Comparison of ENCODE assay signal across 36 cellular contexts in the genomic region with DNA sequence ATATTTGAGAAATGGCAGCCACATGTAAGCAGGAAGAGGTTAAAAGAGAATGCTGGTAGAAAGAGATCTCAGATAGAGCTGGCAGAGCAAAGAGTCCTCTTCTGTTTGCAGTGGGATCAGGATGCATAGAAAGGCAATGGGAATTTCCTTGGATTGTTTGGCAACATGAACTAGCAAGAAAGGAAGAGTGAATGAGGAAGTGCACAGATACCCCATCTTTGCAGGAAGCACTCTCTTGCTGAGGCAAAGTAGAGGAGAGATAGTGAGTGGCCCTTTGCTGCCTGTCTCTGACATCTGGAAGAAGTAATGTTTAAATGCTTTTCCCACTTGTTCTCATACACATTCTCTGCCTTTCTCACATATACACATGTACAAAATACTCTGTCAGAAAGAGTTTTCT.
"Had no signal": no experiment of that assay in that cellular context is flagged by ENCODE, and none has a peak within 500 bp of the region (broad histone marks: within the 10 kb centered on the region; RNA-seq: fewer than 3 reads in every experiment).

No MANE protein-coding gene starts in this region.

- H3K4me1 Mint-ChIP-seq: activated B cell treated with CpG ODN at 0.5 μM for 24 hours; activated CD8-positive, alpha-beta memory T cell treated with anti-CD3 and anti-CD28 coated beads, Interleukin-2, amount 10 ng/mL, durations not matched to agents 7 days and 5 days; activated naive CD8-positive, alpha-beta T cell treated with anti-CD3 and anti-CD28 coated beads, Interleukin-2, amount 10 ng/mL, durations not matched to agents 7 days and 5 days; central memory CD8-positive, alpha-beta T cell; endodermal cell; T-helper 17 cell had no signal

- H3K36me3 ChIP-seq: brain microvascular endothelial cell had no signal

- H3K27me3 Mint-ChIP-seq: activated B cell treated with CpG ODN at 0.5 μM for 24 hours; activated CD4-positive, alpha-beta memory T cell treated with anti-CD3 and anti-CD28 coated beads for 36 hours; activated CD8-positive, alpha-beta memory T cell treated with anti-CD3 and anti-CD28 coated beads, Interleukin-2, amount 10 ng/mL, durations not matched to agents 7 days and 5 days; activated naive CD4-positive, alpha-beta T cell treated with anti-CD3 and anti-CD28 coated beads, Interleukin-2, amount 50 U/mL, for 24 hours; activated naive CD8-positive, alpha-beta T cell treated with anti-CD3 and anti-CD28 coated beads, Interleukin-2, amount 10 ng/mL, durations not matched to agents 7 days and 5 days; central memory CD8-positive, alpha-beta T cell; dendritic cell treated with granulocyte-macrophage colony-stimulating factor and Interleukin-4, amounts not matched to agents 40 ng/mL and 50 ng/mL, for 4 days; T-helper 17 cell had no signal

- H3K4me3 ChIP-seq: coronary artery, dorsolateral prefrontal cortex, esophagus squamous epithelium had no signal

- ATAC-seq: activated CD4-positive, CD25-positive, alpha-beta regulatory T cell treated with anti-CD3 and anti-CD28 coated beads, Interleukin-2, amount 50 U/mL, for 24 hours; activated CD8-positive, alpha-beta memory T cell treated with anti-CD3 and anti-CD28 coated beads, Interleukin-2, amount 10 ng/mL, durations not matched to agents 7 days and 5 days; activated CD8-positive, alpha-beta T cell treated with anti-CD3 and anti-CD28 coated beads, Interleukin-2, amount 10 ng/mL, durations not matched to agents 7 days and 5 days; T-helper 17 cell had no signal

- H3K27ac Mint-ChIP-seq: activated B cell treated with CpG ODN at 0.5 μM for 24 hours; activated CD4-positive, alpha-beta memory T cell treated with anti-CD3 and anti-CD28 coated beads for 36 hours; activated CD8-positive, alpha-beta memory T cell treated with anti-CD3 and anti-CD28 coated beads, Interleukin-2, amount 10 ng/mL, durations not matched to agents 7 days and 5 days; activated CD8-positive, alpha-beta T cell treated with anti-CD3 and anti-CD28 coated beads, Interleukin-2, amount 10 ng/mL, durations not matched to agents 7 days and 5 days; activated naive CD4-positive, alpha-beta T cell treated with anti-CD3 and anti-CD28 coated beads for 36 hours; activated naive CD4-positive, alpha-beta T cell treated with anti-CD3 and anti-CD28 coated beads, Interleukin-2, amount 50 U/mL, for 24 hours; activated naive CD8-positive, alpha-beta T cell treated with anti-CD3 and anti-CD28 coated beads, Interleukin-2, amount 10 ng/mL, durations not matched to agents 7 days and 5 days; activated T-helper 1 cell treated with anti-CD3 and anti-CD28 coated beads, Interleukin-12 subunit alpha, Interleukin-12 subunit beta, Interleukin-2, Interleukin-4 antibody, amounts not matched to agents 30 ng/mL and 10 ng/mL and 1 ng/mL, durations not matched to agents 14 hours and 24 hours and 36 hours; activated T-helper 2 cell treated with anti-CD3 and anti-CD28 coated beads, Interferon-gamma antibody, Interleukin-2, Interleukin-4, amounts not matched to agents 10 μg/mL and 5 μg/mL and 100 μg/mL, durations not matched to agents 14 hours and 24 hours and 36 hours; dendritic cell treated with granulocyte-macrophage colony-stimulating factor and Interleukin-4, amounts not matched to agents 40 ng/mL and 50 ng/mL, for 4 days; endodermal cell; T-helper 17 cell; T-helper 2 cell treated with Interferon-gamma antibody and Interleukin-4, amounts not matched to agents 5 μg/mL and 100 μg/mL, for 36 hours had no signal

- H3K4me1 ChIP-seq: esophagus squamous epithelium had no signal

- H3K27me3 ChIP-seq: brain microvascular endothelial cell, dorsolateral prefrontal cortex, esophagus squamous epithelium had no signal

- FAIRE-seq: astrocyte, bronchial epithelial cell had no signal

- DNase-seq: activated B cell treated with CpG ODN at 0.5 μM for 24 hours; activated CD4-positive, alpha-beta memory T cell treated with anti-CD3 and anti-CD28 coated beads for 36 hours; activated CD4-positive, alpha-beta T cell treated with anti-CD3 and anti-CD28 coated beads for 48 hours; activated CD8-positive, alpha-beta memory T cell treated with anti-CD3 and anti-CD28 coated beads, Interleukin-2, amount 10 ng/mL, durations not matched to agents 7 days and 5 days; activated CD8-positive, alpha-beta memory T cell treated with anti-CD3 and anti-CD28 coated beads, Interleukin-2, amount 50 U/mL, for 4 hours; activated CD8-positive, alpha-beta T cell treated with anti-CD3 and anti-CD28 coated beads, Interleukin-2, amount 10 ng/mL, durations not matched to agents 7 days and 5 days; activated effector memory CD4-positive, alpha-beta T cell treated with anti-CD3 and anti-CD28 coated beads, Interleukin-2, amount 50 U/mL, for 16 hours; activated naive CD4-positive, alpha-beta T cell treated with anti-CD3 and anti-CD28 coated beads for 36 hours; activated naive CD8-positive, alpha-beta T cell treated with anti-CD3 and anti-CD28 coated beads, Interleukin-2, amount 10 ng/mL, durations not matched to agents 7 days and 5 days; activated T-cell treated with anti-CD3 and anti-CD28 coated beads, Interleukin-2, amount 50 U/mL, for 1 hour; activated T-cell treated with anti-CD3 and anti-CD28 coated beads, Interleukin-2, amount 50 U/mL, for 48 hours; amniotic stem cell; anterior cingulate cortex; brain microvascular endothelial cell; dorsolateral prefrontal cortex; effector memory CD4-positive, alpha-beta T cell; endodermal cell; erythroblast; esophagus squamous epithelium; foreskin melanocyte; head of caudate nucleus; hippocampal formation; T-helper 1 cell; T-helper 17 cell; T1000; WERI-Rb-1 had no signal

- H3K4me3 Mint-ChIP-seq: activated B cell treated with CpG ODN at 0.5 μM for 24 hours; activated CD4-positive, alpha-beta memory T cell treated with anti-CD3 and anti-CD28 coated beads for 36 hours; activated CD8-positive, alpha-beta memory T cell treated with anti-CD3 and anti-CD28 coated beads, Interleukin-2, amount 10 ng/mL, durations not matched to agents 7 days and 5 days; activated CD8-positive, alpha-beta T cell treated with anti-CD3 and anti-CD28 coated beads, Interleukin-2, amount 10 ng/mL, durations not matched to agents 7 days and 5 days; activated naive CD4-positive, alpha-beta T cell treated with anti-CD3 and anti-CD28 coated beads for 36 hours; activated naive CD4-positive, alpha-beta T cell treated with anti-CD3 and anti-CD28 coated beads, Interleukin-2, amount 50 U/mL, for 24 hours; activated naive CD8-positive, alpha-beta T cell treated with anti-CD3 and anti-CD28 coated beads, Interleukin-2, amount 10 ng/mL, durations not matched to agents 7 days and 5 days; activated T-helper 1 cell treated with anti-CD3 and anti-CD28 coated beads, Interleukin-12 subunit alpha, Interleukin-12 subunit beta, Interleukin-2, Interleukin-4 antibody, amounts not matched to agents 30 ng/mL and 10 ng/mL and 1 ng/mL, durations not matched to agents 14 hours and 24 hours and 36 hours; central memory CD8-positive, alpha-beta T cell; dendritic cell treated with granulocyte-macrophage colony-stimulating factor and Interleukin-4, amounts not matched to agents 40 ng/mL and 50 ng/mL, for 4 days; endodermal cell; T-helper 17 cell; T-helper 2 cell treated with Interferon-gamma antibody and Interleukin-4, amounts not matched to agents 5 μg/mL and 100 μg/mL, for 36 hours had no signal

- H3K27ac ChIP-seq: brain microvascular endothelial cell, coronary artery, dorsolateral prefrontal cortex, esophagus squamous epithelium, WERI-Rb-1 had no signal
